7 cellular contexts compared by ENCODE assay signal in the genomic region with DNA sequence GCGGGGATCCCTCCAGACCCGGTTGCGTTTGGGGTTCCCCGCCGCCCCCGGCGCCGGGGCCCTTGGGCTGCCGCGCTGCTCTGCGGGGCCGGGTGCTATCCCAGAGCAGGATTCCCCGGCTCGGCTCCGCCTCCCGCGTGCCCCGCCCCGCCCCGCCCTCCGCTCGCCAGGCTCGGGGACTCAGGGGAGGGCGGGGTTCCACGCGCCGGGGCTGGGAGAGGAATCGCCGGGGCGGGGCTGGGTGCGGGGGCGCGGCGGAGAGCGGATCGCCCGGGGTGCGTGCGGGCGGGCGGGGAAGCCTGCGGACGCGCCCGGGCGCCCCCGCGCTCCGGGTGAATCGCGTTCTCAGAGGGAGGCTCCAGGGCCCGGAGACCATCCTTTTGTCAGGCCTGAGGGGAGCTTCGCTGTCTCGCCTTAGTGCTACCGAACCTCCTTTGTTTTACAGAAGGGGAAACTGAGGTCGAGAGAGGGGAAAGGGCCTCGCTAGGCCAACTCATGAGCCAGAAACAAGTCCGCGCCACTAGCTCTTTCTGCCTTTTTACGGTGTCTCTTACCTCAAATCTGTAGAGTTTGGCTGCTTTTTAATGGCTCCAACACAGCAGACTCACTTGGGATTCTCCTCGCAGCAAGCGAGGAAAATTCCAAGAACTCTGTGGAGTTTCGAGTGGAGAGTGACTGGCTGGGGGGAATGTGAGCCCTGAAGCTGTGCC. TPM values are rescaled to one million over a fixed set of nuclear protein-coding genes. Genes with fewer than 3 reads are reported as not detected.
A peak's percentile ranks its signal among the peaks of the same experiment; 100 is the strongest.
DNase-seq lines count a peak whose midpoint lies in the region; ATAC-seq and TF ChIP-seq lines count a peak whose summit lies in the region.

TSS of gene TMEM158 (minus strand) at position 82 of the 710 bp plus-strand sequence. CDS start 260 bp downstream, outside the sequence.

- peaks cover 3% of the 10 kb centered on the region for H3K36me3 Mint-ChIP-seq in endothelial cell (ENCODE audit: low read depth, unreplicated experiment)

- H3K4me3 Mint-ChIP-seq in endothelial cell (ENCODE audit: unreplicated experiment) = peak within 1 kb of the TSS; percentile 81

- DNase-seq in GM13977 (ENCODE audit: low spot score) (peak; percentile 94), NCI-H526 treated with DMSO at 0.1 percent for 48 hours (lab: John Stamatoyannopoulos, UW) (peak; percentile 15), endothelial cell (ENCODE audit: low spot score) (peak; percentile 53), midbrain (lab: John Stamatoyannopoulos, UW) (peak; percentile 60)
- peak; percentile 27 for DNase-seq in activated CD8-positive, alpha-beta memory T cell treated with anti-CD3 and anti-CD28 coated beads, Interleukin-2, amount 50 U/mL, for 24 hours (ENCODE audit: extremely low read depth)
- DNase-seq in stimulated activated CD8-positive, alpha-beta memory T cell treated with anti-CD3 and anti-CD28 coated beads, Interleukin-15, amount 100 ng/mL, for 24 hours (ENCODE audit: low read depth) = peak; percentile 59

- in situ Hi-C loops in GM13977 (cut with MboI; ENCODE audit: low pct_unique_long_range_greater_than_20kb, low sequenced_read_pairs, unreplicated experiment) = no loop called here

- peak; percentile 67 for ATAC-seq in HG02623 (IDR thresholded peaks at IDR 0.05; ENCODE audit: unreplicated experiment)

- H3K27ac Mint-ChIP-seq in endothelial cell (ENCODE audit: unreplicated experiment) = no peak within 1 kb of the TSS

- TF ChIP-seq CTCF in GM13977 (IDR thresholded peaks at IDR 0.05; ENCODE audit: extremely low read depth, insufficient read depth, missing control alignments) (no peak), endothelial cell (IDR thresholded peaks at IDR 0.05; ENCODE audit: unreplicated experiment) (no peak)

- H3K4me1 Mint-ChIP-seq in endothelial cell (ENCODE audit: unreplicated experiment) = peaks cover 15% of the 10 kb centered on the region

- peaks cover 7% of the 10 kb centered on the region for H3K27me3 Mint-ChIP-seq in endothelial cell (ENCODE audit: unreplicated experiment)

- no peaks in the 10 kb centered on the region for H3K9me3 Mint-ChIP-seq in endothelial cell (ENCODE audit: unreplicated experiment)

RNA-seq across cellular contexts. Expression of gene TMEM158, which starts in this region (rescaled TPM):
- 7.3 TPM for total RNA-seq in endothelial cell (ENCODE audit: unreplicated experiment)

Comparison
In these comparisons a context has a peak if more than half of its experiments do, and no peak if none do; other contexts are left out.
1. Peak in every context shown above with its lines: DNase-seq and ATAC-seq.
2. DNase-seq: peak in every context shown above with its lines; median percentile 94 in GM13977; 60 in midbrain; 59 in stimulated activated CD8-positive, alpha-beta memory T cell treated with anti-CD3 and anti-CD28 coated beads, Interleukin-15, amount 100 ng/mL, for 24 hours; 53 in endothelial cell; 27 in activated CD8-positive, alpha-beta memory T cell treated with anti-CD3 and anti-CD28 coated beads, Interleukin-2, amount 50 U/mL, for 24 hours; 15 in NCI-H526 treated with DMSO at 0.1 percent for 48 hours.